ENCODE assay signal across 2 cellular contexts in genomic region chr19:10021863-10022262, GRCh38.
TF ChIP-seq lines count a peak whose summit lies in the region.

No MANE protein-coding gene starts in this region.

TF ChIP-seq in A549, 52 proteins besides CTCF, POLR2A, EP300 and RAD21:
- TF ChIP-seq ZFP36 (IDR thresholded peaks at IDR 0.05; ENCODE audit: borderline replicate concordance, partially characterized antibody): peak; percentile 79
- no peak for TF ChIP-seq ELK1 (IDR thresholded peaks at IDR 0.05; ENCODE audit: low read depth, low read length)

TF ChIP-seq in K562, 482 proteins besides CTCF, POLR2A, EP300 and RAD21:
- TF ChIP-seq MITF (IDR thresholded peaks at IDR 0.05) (no peak), ZNF436 (CRISPR knock-in tag; IDR thresholded peaks at IDR 0.05) (peak; percentile 46; the same call in 1 of the 2 replicates), ZFP36 (IDR thresholded peaks at IDR 0.05; ENCODE audit: low read depth, low read length, partially characterized antibody) (peak; percentile 95), NR4A1 (CRISPR knock-in tag; IDR thresholded peaks at IDR 0.05) (no peak), NR4A1 (tag; IDR thresholded peaks at IDR 0.05) (no peak), RBM25 (IDR thresholded peaks at IDR 0.05; ENCODE audit: low read depth, low read length, severe bottlenecking) (peak; percentile 59)
